8 cellular contexts compared by ENCODE assay signal in the genomic region with DNA sequence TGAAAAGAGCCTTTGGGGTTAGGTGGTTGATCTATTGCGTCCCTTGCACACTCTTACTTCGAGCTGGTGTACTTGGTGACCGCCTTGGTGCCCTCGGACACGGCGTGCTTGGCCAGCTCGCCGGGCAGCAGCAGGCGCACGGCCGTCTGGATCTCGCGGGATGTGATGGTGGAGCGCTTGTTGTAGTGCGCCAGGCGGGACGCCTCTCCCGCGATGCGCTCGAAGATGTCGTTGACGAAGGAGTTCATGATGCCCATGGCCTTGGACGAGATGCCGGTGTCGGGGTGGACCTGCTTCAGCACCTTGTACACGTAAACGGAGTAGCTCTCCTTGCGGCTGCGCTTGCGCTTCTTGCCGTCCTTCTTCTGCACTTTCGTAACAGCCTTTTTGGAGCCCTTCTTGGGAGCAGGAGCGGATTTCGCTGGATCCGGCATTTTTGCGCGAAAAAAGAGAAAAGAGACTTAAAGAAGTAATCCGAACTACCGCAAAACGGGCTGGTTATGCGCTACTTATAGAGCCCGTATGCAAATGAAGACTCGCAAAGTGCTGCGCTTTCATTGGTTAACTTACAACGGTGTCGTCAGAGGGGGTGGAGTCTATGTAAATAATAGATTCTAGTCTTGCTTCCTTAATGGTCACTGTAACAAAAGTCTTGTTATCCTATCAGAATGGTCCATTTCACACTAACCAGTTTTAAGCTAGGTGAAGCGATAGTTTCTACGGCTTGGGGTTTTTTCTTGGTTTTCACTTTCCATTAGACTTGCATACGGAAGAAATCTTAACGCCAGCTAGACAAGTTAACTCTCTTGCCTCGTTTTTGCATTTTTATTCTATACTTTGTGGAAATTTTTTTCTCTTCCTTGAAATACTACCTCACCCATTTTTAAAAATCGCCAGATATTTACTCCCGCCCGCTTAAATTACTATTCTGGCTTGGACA. TPM values are rescaled to one million over a fixed set of nuclear protein-coding genes. Genes with fewer than 3 reads are reported as not detected.
A peak's percentile ranks its signal among the peaks of the same experiment; 100 is the strongest.
DNase-seq lines count a peak whose midpoint lies in the region; ATAC-seq and TF ChIP-seq lines count a peak whose summit lies in the region.
"Not testable (repeated sequence)": the region's sequence is repeated elsewhere in the genome, so short reads cannot be mapped to it uniquely, and the experiment has no call there.

No MANE protein-coding gene starts in this region.

- not testable (repeated sequence) for H3K36me3 Mint-ChIP-seq in activated naive CD8-positive, alpha-beta T cell treated with anti-CD3 and anti-CD28 coated beads, Interleukin-2, amount 50 U/mL, for 24 hours (ENCODE audit: low read depth)

- peak overlapping the region; percentile 71 for H3K9ac ChIP-seq in SU-DHL-6 (ENCODE audit: low read length)

- TF ChIP-seq EP300 in tibial nerve (IDR thresholded peaks at IDR 0.05), result peak; percentile 7 to 99

- not testable (repeated sequence) for H3K36me3 ChIP-seq in SU-DHL-6 (ENCODE audit: low read length); tibial nerve

- H3K4me3 Mint-ChIP-seq in activated naive CD8-positive, alpha-beta T cell treated with anti-CD3 and anti-CD28 coated beads, Interleukin-2, amount 50 U/mL, for 24 hours, result peak overlapping the region; percentile 85

- 1 to 2% methylated on average over 28 to 32 of the region's 55 CpGs for WGBS in tibial nerve, 2 donors

- not testable (repeated sequence) for H2AFZ ChIP-seq in SU-DHL-6 (ENCODE audit: low read depth, low read length, severe bottlenecking)

- H3K27me3 ChIP-seq in SU-DHL-6 (ENCODE audit: low read length); tibial nerve: not testable (repeated sequence)

- H3K79me2 ChIP-seq in SU-DHL-6 (ENCODE audit: insufficient read depth, low read length), result not testable (repeated sequence)

- H3K9me3 Mint-ChIP-seq in activated naive CD8-positive, alpha-beta T cell treated with anti-CD3 and anti-CD28 coated beads, Interleukin-2, amount 50 U/mL, for 24 hours, result not testable (repeated sequence)

- peak overlapping the region; percentile 53 for H3K4me3 ChIP-seq in GM12865 (ENCODE audit: low read depth, low read length)
- H3K4me3 ChIP-seq in SU-DHL-6 (ENCODE audit: insufficient read depth, low read length, poor library complexity, severe bottlenecking), result not testable (repeated sequence)
- H3K4me3 ChIP-seq in tibial nerve, result peak overlapping the region; percentile 34 to 57 (median 44)

- H3K27ac Mint-ChIP-seq in activated naive CD8-positive, alpha-beta T cell treated with anti-CD3 and anti-CD28 coated beads, Interleukin-2, amount 50 U/mL, for 24 hours, result peak overlapping the region; percentile 94

- not testable (repeated sequence) for H3K4me1 ChIP-seq in tibial nerve

- H3K4me2 ChIP-seq in SU-DHL-6 (ENCODE audit: low read depth, low read length, poor library complexity, severe bottlenecking), result peak overlapping the region; percentile 53

- H3K4me1 Mint-ChIP-seq in activated naive CD8-positive, alpha-beta T cell treated with anti-CD3 and anti-CD28 coated beads, Interleukin-2, amount 50 U/mL, for 24 hours, result peaks cover 21% of the 10 kb centered on the region

- H3K27ac ChIP-seq in SU-DHL-6 (ENCODE audit: low read depth, low read length) (peak overlapping the region; percentile 91), tibial nerve (peak overlapping the region in 3 of 4 donors; percentile 71 to 91 (median 85))

- not testable (repeated sequence) for H3K9me2 ChIP-seq in SU-DHL-6 (replicated peaks; ENCODE audit: insufficient read depth, low read length)

- not testable (repeated sequence) for H3K9me3 ChIP-seq in SU-DHL-6 (ENCODE audit: insufficient read depth, low read length); tibial nerve

- peak; percentile 83 for ATAC-seq in HG02798 (IDR thresholded peaks at IDR 0.05; ENCODE audit: poor library complexity, unreplicated experiment)
- peak; percentile 85 for ATAC-seq in activated naive CD8-positive, alpha-beta T cell treated with anti-CD3 and anti-CD28 coated beads, Interleukin-2, amount 50 U/mL, for 24 hours

- TF ChIP-seq POLR2A in tibial nerve (IDR thresholded peaks at IDR 0.05), result peak; percentile 43 to 92

- H4K20me1 ChIP-seq in SU-DHL-6 (ENCODE audit: low read depth, low read length), result not testable (repeated sequence)

- peak; percentile 96 for DNase-seq in GM12865 (ENCODE audit: low read depth)
- peak; percentile 69 for DNase-seq in NCI-H1417 treated with DMSO at 0.1 percent for 48 hours (lab: John Stamatoyannopoulos, UW)
- DNase-seq in activated naive CD8-positive, alpha-beta T cell treated with anti-CD3 and anti-CD28 coated beads, Interleukin-2, amount 50 U/mL, for 24 hours, result peak; percentile 73
- peak; percentile 90 for DNase-seq in cardiac septum (ENCODE audit: low spot score)
- peak; percentile 99 for DNase-seq in pons (ENCODE audit: low spot score)
- peak; percentile 75 to 93 for DNase-seq in tibial nerve (ENCODE audit: low spot score in 2 of 2)

- intact Hi-C loops in cardiac septum (cut with DNase I), result not testable (repeated sequence)

- TF ChIP-seq CTCF in GM12865 (IDR thresholded peaks at IDR 0.05; ENCODE audit: insufficient read depth, low read depth, low read length, missing control alignments); SU-DHL-6 (IDR thresholded peaks at IDR 0.05; ENCODE audit: insufficient read depth, low read length, poor library complexity, severe bottlenecking); tibial nerve (IDR thresholded peaks at IDR 0.05): not testable (repeated sequence)

- peaks cover 16% of the 10 kb centered on the region for H3F3A ChIP-seq in SU-DHL-6 (ENCODE audit: insufficient read depth)

- not testable (repeated sequence) for H3K27me3 Mint-ChIP-seq in activated naive CD8-positive, alpha-beta T cell treated with anti-CD3 and anti-CD28 coated beads, Interleukin-2, amount 50 U/mL, for 24 hours

RNA-seq across cellular contexts. Expression of a gene that starts 29.7 kb away (rescaled TPM):
- total RNA-seq in cardiac septum (8.1 TPM), tibial nerve (10 to 100 TPM in 1 of 4 donors, 1 to 10 TPM in 3; 1.4 to 22.5 (median 3.7) TPM)
